Comparison of ENCODE assay signal across 1 cellular context in the genomic region with DNA sequence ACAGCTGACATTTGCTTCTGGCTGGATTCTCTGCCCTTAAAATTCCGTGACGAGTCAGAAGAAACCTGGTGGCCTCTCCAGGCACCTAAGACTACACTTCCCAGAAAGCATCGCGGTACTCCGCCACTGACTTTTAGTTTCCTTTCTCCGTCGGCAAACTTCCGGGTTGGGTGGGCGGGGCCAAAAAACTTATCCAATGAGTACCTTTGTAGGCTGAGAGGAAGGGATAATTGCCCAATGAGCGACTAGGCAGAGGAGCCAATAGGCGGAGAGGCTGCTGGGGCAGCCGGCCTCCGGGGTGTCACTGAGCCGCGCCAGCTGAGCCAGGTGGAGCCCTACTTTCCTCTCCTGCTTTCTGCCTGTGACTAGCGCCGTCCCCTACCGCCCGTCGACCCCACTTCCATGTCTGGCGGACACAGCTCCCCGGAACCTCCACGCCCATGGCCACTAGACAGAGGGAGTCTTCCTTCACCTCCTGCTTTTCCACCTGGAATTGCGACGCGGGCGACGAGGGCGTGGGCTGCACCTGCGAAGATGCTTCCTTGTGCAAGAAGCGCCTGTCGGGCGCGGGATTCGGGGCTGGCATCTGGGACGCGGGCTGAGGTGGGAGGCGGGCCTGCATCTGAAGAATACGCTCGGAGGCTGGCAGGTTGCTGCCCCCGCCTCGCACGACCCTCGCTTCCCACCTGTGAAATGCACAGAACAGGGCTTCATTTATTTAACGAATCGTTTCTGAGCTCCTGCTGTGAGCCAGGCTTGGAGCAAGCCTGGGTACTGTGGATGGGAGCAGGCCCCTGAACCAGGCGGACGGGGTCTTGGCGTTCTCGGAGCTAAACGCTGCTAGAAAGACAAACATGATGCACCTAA.
TF ChIP-seq lines count a peak whose summit lies in the region.

No MANE protein-coding gene starts in this region.

TF ChIP-seq in K562, 482 proteins besides CTCF, POLR2A, EP300 and RAD21 (continued from another document):
- TF ChIP-seq ZNF311 (CRISPR knock-in tag; IDR thresholded peaks at IDR 0.05) (no peak), FOXJ2 (tag; IDR thresholded peaks at IDR 0.05) (no peak), MTA1 (IDR thresholded peaks at IDR 0.05; ENCODE audit: borderline replicate concordance) (peak; percentile 87), FOXA3 (CRISPR knock-in tag; conservative IDR thresholded peaks at IDR 0.05 in 1 of 2, IDR thresholded peaks at IDR 0.05 in 1 of 2) (no peak), THRAP3 (IDR thresholded peaks at IDR 0.05; ENCODE audit: borderline replicate concordance) (no peak), JUN (IDR thresholded peaks at IDR 0.05; ENCODE audit: borderline replicate concordance, low read depth, low read length) (0 out of 2 replicates have a peak, but pooled peaks have one; percentile 4), JUN (CRISPR knock-in tag; IDR thresholded peaks at IDR 0.05; ENCODE audit: borderline replicate concordance) (no peak)
- TF ChIP-seq, protein P1, sequence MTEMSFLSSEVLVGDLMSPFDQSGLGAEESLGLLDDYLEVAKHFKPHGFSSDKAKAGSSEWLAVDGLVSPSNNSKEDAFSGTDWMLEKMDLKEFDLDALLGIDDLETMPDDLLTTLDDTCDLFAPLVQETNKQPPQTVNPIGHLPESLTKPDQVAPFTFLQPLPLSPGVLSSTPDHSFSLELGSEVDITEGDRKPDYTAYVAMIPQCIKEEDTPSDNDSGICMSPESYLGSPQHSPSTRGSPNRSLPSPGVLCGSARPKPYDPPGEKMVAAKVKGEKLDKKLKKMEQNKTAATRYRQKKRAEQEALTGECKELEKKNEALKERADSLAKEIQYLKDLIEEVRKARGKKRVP (CRISPR knock-in tag; IDR thresholded peaks at IDR 0.05), result no peak
